Comparison of ENCODE assay signal across 8 cellular contexts in genomic region chr15:101126618-101127502, GRCh38.
DNase-seq lines count a peak whose midpoint lies in the region; ATAC-seq and TF ChIP-seq lines count a peak whose summit lies in the region.

No MANE protein-coding gene starts in this region.

- POLR2A ChIA-PET in activated CD8-positive, alpha-beta T cell treated with anti-CD3 and anti-CD28 coated beads for 36 hours (lab: Charles Lee), result interaction anchor here (0.7 to 1.4 kb wide), 12 partner anchors 10 to 209 kb away, joined by 3 to 7 read pairs (median 3); no protein-coding TSS in a partner anchor

- peak overlapping the region; percentile 96 for H3K27ac Mint-ChIP-seq in activated CD8-positive, alpha-beta T cell treated with anti-CD3 and anti-CD28 coated beads for 36 hours

- no peaks in the 10 kb centered on the region for H3K27me3 Mint-ChIP-seq in activated CD8-positive, alpha-beta T cell treated with anti-CD3 and anti-CD28 coated beads for 36 hours

- peaks cover 18% of the 10 kb centered on the region for H3K9me3 Mint-ChIP-seq in activated CD8-positive, alpha-beta T cell treated with anti-CD3 and anti-CD28 coated beads for 36 hours

- H3K4me3 Mint-ChIP-seq in activated CD8-positive, alpha-beta T cell treated with anti-CD3 and anti-CD28 coated beads for 36 hours, result peak overlapping the region; percentile 53

- peaks cover 64% of the 10 kb centered on the region for H3K4me1 Mint-ChIP-seq in activated CD8-positive, alpha-beta T cell treated with anti-CD3 and anti-CD28 coated beads for 36 hours (ENCODE audit: low read depth)

- peak; percentile 35 for ATAC-seq in GM21381 (IDR thresholded peaks at IDR 0.05; ENCODE audit: unreplicated experiment)
- peak; percentile 27 for ATAC-seq in HG03565 (IDR thresholded peaks at IDR 0.05; ENCODE audit: unreplicated experiment)
- peak; percentile 67 for ATAC-seq in activated CD8-positive, alpha-beta T cell treated with anti-CD3 and anti-CD28 coated beads for 36 hours
- peak; percentile 29 to 31 for ATAC-seq in left cardiac atrium

- TF ChIP-seq CTCF in activated CD8-positive, alpha-beta T cell treated with anti-CD3 and anti-CD28 coated beads for 36 hours (IDR thresholded peaks at IDR 0.05), result no peak

- H3K36me3 Mint-ChIP-seq in activated CD8-positive, alpha-beta T cell treated with anti-CD3 and anti-CD28 coated beads for 36 hours (ENCODE audit: low read depth), result peaks cover 6% of the 10 kb centered on the region

- CTCF ChIA-PET in activated CD8-positive, alpha-beta T cell treated with anti-CD3 and anti-CD28 coated beads for 36 hours (lab: Charles Lee), result interaction anchor here (0.7 to 1.4 kb wide), 6 partner anchors 8 to 131 kb away, joined by 3 to 6 read pairs (median 4); partner anchors contain the start of gene CHSY1

- in situ Hi-C loops in G401 (cut with HindIII; ENCODE audit: low sequenced_read_pairs), result no loop called here

- intact Hi-C loops in activated CD8-positive, alpha-beta T cell treated with anti-CD3 and anti-CD28 coated beads for 36 hours (cut with micrococcal nuclease), result loop anchor here (5.0 kb wide), 2 partner anchors 40 to 60 kb away; no protein-coding TSS in a partner anchor
- intact Hi-C loops in left cardiac atrium (cut with DNase I), result loop anchor here in 1 of 2 donors (5.0 kb wide), 1 partner anchor 40 kb away; no protein-coding TSS in a partner anchor

- DNase-seq in G401 (ENCODE audit: low spot score) (peak; percentile 13), left cardiac atrium (no peak), OCI-M1 (lab: John Stamatoyannopoulos, UW) (no peak), NCI-H510A (lab: John Stamatoyannopoulos, UW) (no peak)
- DNase-seq in activated CD8-positive, alpha-beta T cell treated with anti-CD3 and anti-CD28 coated beads for 36 hours, result peak; percentile 46
- peak; percentile 49 for DNase-seq in stimulated activated CD8-positive, alpha-beta memory T cell treated with anti-CD3 and anti-CD28 coated beads, Interleukin-4, amount 100 ng/mL, for 48 hours

Comparison
In these comparisons a context has a peak if more than half of its experiments do, and no peak if none do; other contexts are left out.
1. DNase-seq: peak in G401 (single experiment), activated CD8-positive, alpha-beta T cell treated with anti-CD3 and anti-CD28 coated beads for 36 hours (single experiment) and stimulated activated CD8-positive, alpha-beta memory T cell treated with anti-CD3 and anti-CD28 coated beads, Interleukin-4, amount 100 ng/mL, for 48 hours (single experiment); none in left cardiac atrium (single experiment), OCI-M1 (single experiment) and NCI-H510A (single experiment).
2. Peak in every context shown above with its lines, with median percentiles within 50 percentile points of each other: ATAC-seq.